12 cellular contexts compared by ENCODE assay signal in the genomic region with DNA sequence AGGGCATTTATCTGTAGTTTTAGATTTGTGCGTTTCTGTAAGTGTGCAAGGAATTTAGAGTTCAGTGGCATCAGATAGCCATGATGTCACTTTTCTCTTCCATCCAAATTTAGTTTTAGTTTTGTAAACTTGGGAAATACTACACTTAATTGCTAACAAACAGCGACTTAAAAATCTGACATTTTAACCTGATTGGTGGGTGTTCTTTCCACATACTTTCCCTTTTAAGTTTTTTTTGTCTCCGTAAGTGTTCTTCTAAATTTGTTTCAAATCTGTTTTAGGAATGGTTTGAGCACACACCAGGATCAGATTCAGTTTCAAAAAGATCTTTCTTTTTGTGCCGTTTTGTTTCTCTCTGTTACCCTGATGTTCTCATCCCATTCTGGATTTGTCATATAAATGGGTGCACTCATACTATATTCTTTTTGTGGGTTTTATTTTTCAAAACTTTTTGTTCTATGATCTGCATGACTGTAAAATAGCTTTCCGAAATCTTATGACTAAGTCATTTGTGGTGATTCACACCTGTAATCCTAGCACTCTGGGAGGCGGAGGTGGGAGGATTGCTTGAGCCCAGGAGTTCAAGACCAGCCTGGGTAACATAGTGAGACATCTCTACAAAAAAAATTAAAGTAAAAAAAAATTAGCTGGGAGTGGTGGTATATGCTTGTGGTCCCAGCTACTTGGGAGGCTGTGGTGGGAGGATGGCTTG. TPM values are rescaled to one million over a fixed set of nuclear protein-coding genes. Genes with fewer than 3 reads are reported as not detected.
DNase-seq lines count a peak whose midpoint lies in the region; ATAC-seq and TF ChIP-seq lines count a peak whose summit lies in the region.
"Had no signal": no experiment of that assay in that cellular context is flagged by ENCODE, and none has a peak within 500 bp of the region (broad histone marks: within the 10 kb centered on the region; RNA-seq: fewer than 3 reads in every experiment).

No MANE protein-coding gene starts in this region.

- H3K9me3 Mint-ChIP-seq in activated CD4-positive, alpha-beta T cell treated with anti-CD3 and anti-CD28 coated beads, Interleukin-2, amount 10 ng/mL, durations not matched to agents 7 days and 5 days: no peaks in the 10 kb centered on the region

- no peak overlapping the region for H3K4me2 ChIP-seq in PC-9

- H3K9me3 ChIP-seq in PC-9 (ENCODE audit: insufficient read depth, low read depth): no peaks in the 10 kb centered on the region
- H3K9me3 ChIP-seq: testis had no signal

- peak; percentile 55 to 67 for ATAC-seq in activated CD4-positive, CD25-positive, alpha-beta regulatory T cell treated with anti-CD3 and anti-CD28 coated beads, Interleukin-2, amount 50 U/mL, for 24 hours
- ATAC-seq in GM18909 (IDR thresholded peaks at IDR 0.05; ENCODE audit: poor library complexity, unreplicated experiment): no peak

- POLR2A ChIA-PET in activated CD4-positive, alpha-beta T cell treated with anti-CD3 and anti-CD28 coated beads, Interleukin-2, amount 10 ng/mL, durations not matched to agents 7 days and 5 days (lab: Charles Lee): no interaction called here
- POLR2A ChIA-PET in PC-9 (lab: Charles Lee; ENCODE audit: unreplicated experiment): no interaction called here

- H3K27ac Mint-ChIP-seq in activated CD4-positive, alpha-beta T cell treated with anti-CD3 and anti-CD28 coated beads, Interleukin-2, amount 10 ng/mL, durations not matched to agents 7 days and 5 days: peak overlapping the region; percentile 55

- BruUV-seq in PC-9 (replicated peaks; lab: Mats Ljungman, UMichigan): no TSS peak

- no peak overlapping the region for H2AFZ ChIP-seq in PC-9

- H3K4me3 Mint-ChIP-seq in activated CD4-positive, alpha-beta T cell treated with anti-CD3 and anti-CD28 coated beads, Interleukin-2, amount 10 ng/mL, durations not matched to agents 7 days and 5 days: no peak overlapping the region

- H3K27me3 ChIP-seq in PC-9 (ENCODE audit: insufficient read depth, low read depth): no peaks in the 10 kb centered on the region
- H3K27me3 ChIP-seq: testis had no signal

- intact Hi-C loops in PC-9 (cut with micrococcal nuclease; ENCODE audit: unreplicated experiment): no loop called here

- no peak overlapping the region for H3K27ac ChIP-seq in PC-9

- no peaks in the 10 kb centered on the region for H3K36me3 ChIP-seq in PC-9 (ENCODE audit: low read depth)

- H4K20me1 ChIP-seq in PC-9 (ENCODE audit: insufficient read depth): 0 out of 2 replicates have a peak, but pooled peaks cover 15% of the 10 kb centered on the region

- H3K36me3 Mint-ChIP-seq in activated CD4-positive, alpha-beta T cell treated with anti-CD3 and anti-CD28 coated beads, Interleukin-2, amount 10 ng/mL, durations not matched to agents 7 days and 5 days (ENCODE audit: low read depth): peaks cover 14% of the 10 kb centered on the region

- H3K4me3 ChIP-seq in PC-9: no peak overlapping the region
- H3K4me3 ChIP-seq: testis had no signal

- peaks cover 14% of the 10 kb centered on the region for H3K4me1 ChIP-seq in PC-9 (replicated peaks; ENCODE audit: insufficient read depth)

- CTCF ChIA-PET in activated CD4-positive, alpha-beta T cell treated with anti-CD3 and anti-CD28 coated beads, Interleukin-2, amount 10 ng/mL, durations not matched to agents 7 days and 5 days (lab: Charles Lee): interaction anchor here (0.8 to 1.3 kb wide), 4 partner anchors 14 to 60 kb away, joined by 3 to 4 read pairs (median 4); no protein-coding TSS in a partner anchor
- CTCF ChIA-PET in PC-9 (lab: Charles Lee): no interaction called here

- no peaks in the 10 kb centered on the region for H3K27me3 Mint-ChIP-seq in activated CD4-positive, alpha-beta T cell treated with anti-CD3 and anti-CD28 coated beads, Interleukin-2, amount 10 ng/mL, durations not matched to agents 7 days and 5 days

- H3K9me2 ChIP-seq in PC-9 (ENCODE audit: insufficient read depth): no peaks in the 10 kb centered on the region

- H3K4me1 Mint-ChIP-seq in activated CD4-positive, alpha-beta T cell treated with anti-CD3 and anti-CD28 coated beads, Interleukin-2, amount 10 ng/mL, durations not matched to agents 7 days and 5 days: peaks cover 60% of the 10 kb centered on the region

- peaks cover 65% of the 10 kb centered on the region for H3K79me2 ChIP-seq in PC-9 (ENCODE audit: low read depth)

- peaks cover 14% of the 10 kb centered on the region; the same call in 1 of the 2 replicates for H3F3A ChIP-seq in PC-9 (ENCODE audit: insufficient read depth, low read depth)

- no peak for TF ChIP-seq CTCF in PC-9 (conservative IDR thresholded peaks at IDR 0.05)

- no peak for DNase-seq in activated CD4-positive, CD25-positive, alpha-beta regulatory T cell (lab: John Stamatoyannopoulos, UW)
- no peak for DNase-seq in activated CD4-positive, alpha-beta T cell treated with anti-CD3 and anti-CD28 coated beads, Interleukin-2, amount 10 ng/mL, durations not matched to agents 7 days and 5 days
- DNase-seq in fibroblast of gingiva (ENCODE audit: low read depth): peak; percentile 49
- peak; percentile 59 for DNase-seq in stimulated activated CD8-positive, alpha-beta memory T cell treated with anti-CD3 and anti-CD28 coated beads, Interleukin-4, amount 100 ng/mL, for 48 hours
- DNase-seq in NCI-H1092 (lab: John Stamatoyannopoulos, UW): no peak
- no peak for DNase-seq in PC-9
- DNase-seq: 8988T, NCI-H2171 treated with DMSO at 0.1 percent for 48 hours, RPMI8226, testis had no signal

RNA-seq across cellular contexts. Expression of gene FBXO34, which starts 58.9 kb away (rescaled TPM):
- total RNA-seq in activated CD4-positive, alpha-beta T cell treated with anti-CD3 and anti-CD28 coated beads, Interleukin-2, amount 10 ng/mL, durations not matched to agents 7 days and 5 days: 10 to 100 TPM; 23.0 to 23.6 TPM
- 32.8 and 33.1 TPM in 2 replicates for total RNA-seq in PC-9 (2021)

Comparison
In these comparisons a context has a peak if more than half of its experiments do, and no peak if none do; other contexts are left out.
1. DNase-seq: peak in fibroblast of gingiva (single experiment) and stimulated activated CD8-positive, alpha-beta memory T cell treated with anti-CD3 and anti-CD28 coated beads, Interleukin-4, amount 100 ng/mL, for 48 hours (single experiment); none in activated CD4-positive, CD25-positive, alpha-beta regulatory T cell (0 of 4), activated CD4-positive, alpha-beta T cell treated with anti-CD3 and anti-CD28 coated beads, Interleukin-2, amount 10 ng/mL, durations not matched to agents 7 days and 5 days (single experiment), NCI-H1092 (single experiment) and PC-9 (0 of 2).